In the genomic region with DNA sequence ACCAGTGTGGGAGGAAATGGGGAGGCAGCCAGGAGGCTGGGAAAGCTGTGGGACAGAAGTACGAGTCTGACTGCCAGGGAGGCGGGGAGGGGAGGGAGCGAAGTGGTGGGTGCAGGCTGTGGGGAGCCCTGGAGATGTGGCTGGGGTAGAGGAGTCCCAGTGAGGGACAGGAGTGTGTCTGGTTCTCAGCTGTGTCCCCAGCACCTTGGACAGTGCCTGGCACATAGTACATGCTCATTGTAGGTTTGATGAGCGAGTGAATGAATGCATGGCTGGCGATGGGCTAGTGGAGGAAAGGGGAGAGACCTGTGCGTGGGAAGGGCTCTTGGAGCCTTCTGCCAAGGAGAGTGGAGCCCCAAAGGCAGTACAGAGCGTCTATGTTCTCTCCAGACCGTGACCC, we compare ENCODE assay signal across 17 cellular contexts.
DNase-seq lines count a peak whose midpoint lies in the region; ATAC-seq and TF ChIP-seq lines count a peak whose summit lies in the region.
"Had no signal": no experiment of that assay in that cellular context is flagged by ENCODE, and none has a peak within 500 bp of the region (broad histone marks: within the 10 kb centered on the region; RNA-seq: fewer than 3 reads in every experiment).

No MANE protein-coding gene starts in this region.

- TF ChIP-seq CTCF in HEK293 (tag by site-specific recombination; IDR thresholded peaks at IDR 0.05) (no peak), VCaP (conservative IDR thresholded peaks at IDR 0.05) (no peak), left ventricle myocardium inferior (IDR thresholded peaks at IDR 0.05; ENCODE audit: borderline replicate concordance) (no peak), gastrocnemius medialis (IDR thresholded peaks at IDR 0.05 in 4 of 5, conservative IDR thresholded peaks at IDR 0.05 in 1 of 5) (no peak), omental fat pad (IDR thresholded peaks at IDR 0.05) (no peak)

- in situ Hi-C loops in gastrocnemius medialis (cut with MboI; ENCODE audit: low sequenced_read_pairs in 4 of 4): no loop called here

- no peak overlapping the region for H3K27ac ChIP-seq in HEK293 (ENCODE audit: extremely low read depth, low read depth, low read length)
- H3K27ac ChIP-seq in VCaP: peak overlapping the region; percentile 75
- H3K27ac ChIP-seq in left ventricle myocardium inferior (replicated peaks): peak overlapping the region; percentile 76
- peak overlapping the region in 3 of 4 donors; percentile 47 to 73 (median 65) for H3K27ac ChIP-seq in gastrocnemius medialis
- H3K27ac ChIP-seq: hepatocyte, right lobe of liver had no signal

- H3K9me3 ChIP-seq in HEK293 (ENCODE audit: control insufficient read depth, insufficient read depth, low read depth, low read length) (no peaks in the 10 kb centered on the region; the same call in 1 of the 2 replicates), left ventricle myocardium inferior (replicated peaks) (peaks cover 7% of the 10 kb centered on the region), gastrocnemius medialis (no peaks in the 10 kb centered on the region)
- H3K9me3 ChIP-seq: mucosa of descending colon, right lobe of liver had no signal

- DNase-seq in left ventricle myocardium inferior (no peak), gastrocnemius medialis (no peak), immature natural killer cell (no peak), hippocampal formation (lab: John Stamatoyannopoulos, UW) (no peak), omental fat pad (ENCODE audit: low spot score) (no peak)
- DNase-seq: Caco-2; endodermal cell; mucosa of descending colon; NCI-H1105 treated with DMSO at 0.1 percent for 48 hours; NCI-H2171 treated with DMSO at 0.1 percent for 48 hours; stimulated activated CD4-positive, alpha-beta T cell treated with anti-CD3 and anti-CD28 coated beads, Interleukin-2, amount 100 ng/mL, for 24 hours had no signal

- TF ChIP-seq POLR2A in gastrocnemius medialis (IDR thresholded peaks at IDR 0.05): no peak

- H3K27ac Mint-ChIP-seq in immature natural killer cell: no peak overlapping the region
- H3K27ac Mint-ChIP-seq: activated T-helper 17 cell treated with anti-CD3 and anti-CD28 coated beads, Interleukin-2, amount 50 U/mL, for 72 hours; endodermal cell had no signal

- H3K27me3 ChIP-seq in left ventricle myocardium inferior (ENCODE audit: low read depth) (no peaks in the 10 kb centered on the region), gastrocnemius medialis (peaks cover 0 to 10% (median 7%) of the 10 kb centered on the region in 3 donors)
- H3K27me3 ChIP-seq: hepatocyte, right lobe of liver had no signal

- ATAC-seq in gastrocnemius medialis (peak; percentile 19 to 45), omental fat pad (ENCODE audit: low FRiP score) (no peak)
- ATAC-seq: activated T-helper 17 cell treated with anti-CD3 and anti-CD28 coated beads, Interleukin-2, amount 50 U/mL, for 72 hours; mucosa of descending colon had no signal

- POLR2A ChIA-PET in HEK293 (lab: Yijun Ruan, JAX): no interaction called here

- H3K4me1 Mint-ChIP-seq in immature natural killer cell: peaks cover 0 to 1% of the 10 kb centered on the region in 2 donors
- H3K4me1 Mint-ChIP-seq: activated T-helper 17 cell treated with anti-CD3 and anti-CD28 coated beads, Interleukin-2, amount 50 U/mL, for 72 hours; endodermal cell had no signal

- CTCF ChIA-PET in HEK293 (lab: Yijun Ruan, JAX): no interaction called here

- H3K9me3 Mint-ChIP-seq in immature natural killer cell: peaks cover 0 to 2% (median 0%) of the 10 kb centered on the region in 6 donors
- H3K9me3 Mint-ChIP-seq: activated T-helper 17 cell treated with anti-CD3 and anti-CD28 coated beads, Interleukin-2, amount 50 U/mL, for 72 hours had no signal

- no peaks in the 10 kb centered on the region for H3K36me3 Mint-ChIP-seq in immature natural killer cell
- H3K36me3 Mint-ChIP-seq: IgD-negative memory B cell had no signal

- H3K36me3 ChIP-seq in HEK293 (ENCODE audit: control insufficient read depth in 2 of 2, insufficient read depth in 1 of 2, low read length in 2 of 2) (no peaks in the 10 kb centered on the region), left ventricle myocardium inferior (no peaks in the 10 kb centered on the region), gastrocnemius medialis (no peaks in the 10 kb centered on the region)
- H3K36me3 ChIP-seq: right lobe of liver had no signal

- H3K27me3 Mint-ChIP-seq in immature natural killer cell (ENCODE audit: low read depth in 3 of 3): peaks cover 0 to 9% (median 2%) of the 10 kb centered on the region in 3 donors

- H3K4me3 ChIP-seq in HEK293 (ENCODE audit: low read depth, low read length) (no peak overlapping the region), left ventricle myocardium inferior (no peak overlapping the region), gastrocnemius medialis (no peak overlapping the region)
- H3K4me3 ChIP-seq: hepatocyte, mucosa of descending colon, right lobe of liver had no signal

- no peak overlapping the region for H3K4me3 Mint-ChIP-seq in immature natural killer cell
- H3K4me3 Mint-ChIP-seq: activated T-helper 17 cell treated with anti-CD3 and anti-CD28 coated beads, Interleukin-2, amount 50 U/mL, for 72 hours; endodermal cell; IgD-negative memory B cell had no signal

- intact Hi-C loops in left ventricle myocardium inferior (cut with micrococcal nuclease): no loop called here
- intact Hi-C loops in gastrocnemius medialis (cut with DNase I; ENCODE audit: low total_unique reads): loop anchor here (2.0 kb wide), 1 partner anchor 38 kb away; no protein-coding TSS in a partner anchor

- H3K4me1 ChIP-seq in HEK293 (ENCODE audit: control insufficient read depth, insufficient read depth, low read length) (no peaks in the 10 kb centered on the region; the same call in 1 of the 2 replicates), left ventricle myocardium inferior (peaks cover 20% of the 10 kb centered on the region), gastrocnemius medialis (peaks cover 0 to 3% of the 10 kb centered on the region in 2 donors)

TF ChIP-seq in HEK293, 187 proteins besides CTCF, POLR2A, EP300 and RAD21 (continues in another document):
- no peak for TF ChIP-seq REPIN1 (tag by site-specific recombination; IDR thresholded peaks at IDR 0.05; ENCODE audit: low read depth)
- no peak for TF ChIP-seq YY1 (tag by site-specific recombination; IDR thresholded peaks at IDR 0.05)
- TF ChIP-seq EGR2 (tag by site-specific recombination; IDR thresholded peaks at IDR 0.05; ENCODE audit: low read depth): peak; percentile 19; the same call in 1 of the 2 replicates
- TF ChIP-seq ZFHX2 (tag by site-specific recombination; conservative IDR thresholded peaks at IDR 0.05): peak; percentile 52
- TF ChIP-seq ZBTB10 (tag by site-specific recombination; IDR thresholded peaks at IDR 0.05): no peak
- TF ChIP-seq, protein P1, sequence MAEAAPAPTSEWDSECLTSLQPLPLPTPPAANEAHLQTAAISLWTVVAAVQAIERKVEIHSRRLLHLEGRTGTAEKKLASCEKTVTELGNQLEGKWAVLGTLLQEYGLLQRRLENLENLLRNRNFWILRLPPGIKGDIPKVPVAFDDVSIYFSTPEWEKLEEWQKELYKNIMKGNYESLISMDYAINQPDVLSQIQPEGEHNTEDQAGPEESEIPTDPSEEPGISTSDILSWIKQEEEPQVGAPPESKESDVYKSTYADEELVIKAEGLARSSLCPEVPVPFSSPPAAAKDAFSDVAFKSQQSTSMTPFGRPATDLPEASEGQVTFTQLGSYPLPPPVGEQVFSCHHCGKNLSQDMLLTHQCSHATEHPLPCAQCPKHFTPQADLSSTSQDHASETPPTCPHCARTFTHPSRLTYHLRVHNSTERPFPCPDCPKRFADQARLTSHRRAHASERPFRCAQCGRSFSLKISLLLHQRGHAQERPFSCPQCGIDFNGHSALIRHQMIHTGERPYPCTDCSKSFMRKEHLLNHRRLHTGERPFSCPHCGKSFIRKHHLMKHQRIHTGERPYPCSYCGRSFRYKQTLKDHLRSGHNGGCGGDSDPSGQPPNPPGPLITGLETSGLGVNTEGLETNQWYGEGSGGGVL (tag by site-specific recombination; IDR thresholded peaks at IDR 0.05): 0 out of 2 replicates have a peak, but pooled peaks have one; percentile 19
